8 cellular contexts compared by ENCODE assay signal in genomic region chr14:103872492-103873113, GRCh38. TPM values are rescaled to one million over a fixed set of nuclear protein-coding genes. Genes with fewer than 3 reads are reported as not detected.
DNase-seq lines count a peak whose midpoint lies in the region; ATAC-seq and TF ChIP-seq lines count a peak whose summit lies in the region.

No MANE protein-coding gene starts in this region.

- no peak overlapping the region for H3K27ac ChIP-seq in brain microvascular endothelial cell

- H3K4me3 ChIP-seq in GM12865 (ENCODE audit: low read depth, low read length) (peak overlapping the region; percentile 85), brain microvascular endothelial cell (ENCODE audit: low read depth, low read length) (no peak overlapping the region)

- TF ChIP-seq CTCF in GM12865 (IDR thresholded peaks at IDR 0.05; ENCODE audit: insufficient read depth, low read depth, low read length, missing control alignments) (no peak), progenitor cell of endocrine pancreas (IDR thresholded peaks at IDR 0.05; ENCODE audit: unreplicated experiment) (no peak), brain microvascular endothelial cell (IDR thresholded peaks at IDR 0.05; ENCODE audit: low read depth, low read length, missing control alignments) (no peak)

- H3K27me3 ChIP-seq in brain microvascular endothelial cell (replicated peaks) = no peaks in the 10 kb centered on the region

- no peaks in the 10 kb centered on the region for H3K27me3 Mint-ChIP-seq in progenitor cell of endocrine pancreas

- peaks cover 5% of the 10 kb centered on the region for H3K4me1 Mint-ChIP-seq in progenitor cell of endocrine pancreas (ENCODE audit: low read depth)

- H3K9me3 Mint-ChIP-seq in progenitor cell of endocrine pancreas (ENCODE audit: low read depth) = no peaks in the 10 kb centered on the region

- H3K27ac Mint-ChIP-seq in progenitor cell of endocrine pancreas = no peak overlapping the region

- DNase-seq in GM12865 (ENCODE audit: low read depth) = peak; percentile 38
- DNase-seq in ecto neural progenitor cell (ENCODE audit: low spot score) = peak; percentile 46
- no peak for DNase-seq in progenitor cell of endocrine pancreas (ENCODE audit: low spot score, unreplicated experiment)
- no peak for DNase-seq in NCI-H1417 treated with DMSO at 0.1 percent for 48 hours (lab: John Stamatoyannopoulos, UW)
- no peak for DNase-seq in dermis blood vessel endothelial cell
- no peak for DNase-seq in NCI-H226
- no peak for DNase-seq in brain microvascular endothelial cell

- in situ Hi-C loops in brain microvascular endothelial cell (cut with HindIII; ENCODE audit: low pct_ligation_motif_present, low sequenced_read_pairs) = no loop called here

- H3K36me3 ChIP-seq in brain microvascular endothelial cell (replicated peaks) = no peaks in the 10 kb centered on the region

- peak overlapping the region; percentile 55 for H3K4me3 Mint-ChIP-seq in progenitor cell of endocrine pancreas (ENCODE audit: low read depth)

- no peaks in the 10 kb centered on the region for H3K36me3 Mint-ChIP-seq in progenitor cell of endocrine pancreas (ENCODE audit: insufficient read depth)

- peak; percentile 8 for ATAC-seq in HG03175 (IDR thresholded peaks at IDR 0.05; ENCODE audit: unreplicated experiment)

RNA-seq across cellular contexts. Expression of gene PPP1R13B, which starts 25.2 kb away (rescaled TPM):
- 34.2 and 40.3 TPM in 2 replicates for total RNA-seq in progenitor cell of endocrine pancreas
- 20.9 and 27.5 TPM in 2 replicates for total RNA-seq in dermis blood vessel endothelial cell

RNA-seq across cellular contexts. Expression of gene TDRD9, which starts 55.7 kb away (rescaled TPM):
- total RNA-seq in progenitor cell of endocrine pancreas = not detected in 2 replicates
- total RNA-seq in dermis blood vessel endothelial cell = 3.0 and 4.3 TPM in 2 replicates

Comparison
In these comparisons a context has a peak if more than half of its experiments do, and no peak if none do; other contexts are left out.
1. DNase-seq: peak in GM12865 (single experiment) and ecto neural progenitor cell (single experiment); none in progenitor cell of endocrine pancreas (single experiment), NCI-H1417 treated with DMSO at 0.1 percent for 48 hours (single experiment), dermis blood vessel endothelial cell (single experiment), NCI-H226 (single experiment) and brain microvascular endothelial cell (single experiment).